In genomic region chr1:8397511-8397910, GRCh38 we compare ENCODE assay signal across 8 cellular contexts.
DNase-seq lines count a peak whose midpoint lies in the region; ATAC-seq and TF ChIP-seq lines count a peak whose summit lies in the region.

No MANE protein-coding gene starts in this region.

- H3K4me1 ChIP-seq in upper lobe of right lung, result peaks cover 45% of the 10 kb centered on the region

- no peak for DNase-seq in WTC11 (ENCODE audit: low spot score)
- DNase-seq in left lobe of liver (ENCODE audit: low spot score), result no peak
- no peak for DNase-seq in upper lobe of right lung
- no peak for DNase-seq in NCI-H1048 (lab: John Stamatoyannopoulos, UW)

- no peaks in the 10 kb centered on the region for H3K27me3 Mint-ChIP-seq in WTC11 (ENCODE audit: low read depth)

- H3K36me3 ChIP-seq in upper lobe of right lung, result peaks cover 5% of the 10 kb centered on the region

- ATAC-seq in GM18505 (IDR thresholded peaks at IDR 0.05; ENCODE audit: unreplicated experiment) (peak; percentile 43), HG02973 (IDR thresholded peaks at IDR 0.05; ENCODE audit: unreplicated experiment) (peak; percentile 47), WTC11 (no peak), left lobe of liver (peak; percentile 45), upper lobe of right lung (peak; percentile 67), HG03469 (IDR thresholded peaks at IDR 0.05; ENCODE audit: unreplicated experiment) (no peak), HG03039 (IDR thresholded peaks at IDR 0.05; ENCODE audit: unreplicated experiment) (no peak)

- peaks cover 53% of the 10 kb centered on the region for H3K4me1 Mint-ChIP-seq in WTC11

- POLR2A ChIA-PET in WTC11 (lab: Charles Lee), result interaction anchor here (1.1 kb wide), 1 partner anchor 10 kb away, joined by 3 read pairs; no protein-coding TSS in a partner anchor

- TF ChIP-seq POLR2A in GM18505 (IDR thresholded peaks at IDR 0.05; ENCODE audit: borderline replicate concordance, extremely low read depth, insufficient read depth, insufficient read length), result no peak

- H3K9me3 Mint-ChIP-seq in WTC11, result no peaks in the 10 kb centered on the region

- H3K4me3 Mint-ChIP-seq in WTC11, result no peak overlapping the region

- no peak overlapping the region for H3K4me3 ChIP-seq in upper lobe of right lung

- peaks cover 6% of the 10 kb centered on the region; the same call in 1 of the 2 replicates for H3K36me3 Mint-ChIP-seq in WTC11

- peak overlapping the region; percentile 59 for H3K27ac ChIP-seq in upper lobe of right lung

- no peaks in the 10 kb centered on the region for H3K27me3 ChIP-seq in upper lobe of right lung

- CTCF ChIA-PET in WTC11 (lab: Charles Lee), result interaction anchor here (1.0 to 4.0 kb wide), 4 partner anchors 11 to 274 kb away, joined by 3 to 24 read pairs (median 5); no protein-coding TSS in a partner anchor

- no peaks in the 10 kb centered on the region for H3K9me3 ChIP-seq in upper lobe of right lung

- peak overlapping the region; percentile 68 for H3K27ac Mint-ChIP-seq in WTC11

- intact Hi-C loops in upper lobe of right lung (cut with DNase I), result no loop called here

- TF ChIP-seq CTCF in WTC11 (IDR thresholded peaks at IDR 0.05) (no peak), upper lobe of right lung (IDR thresholded peaks at IDR 0.05) (no peak)

TF ChIP-seq in WTC11, 78 proteins besides CTCF, POLR2A, EP300 and RAD21:
- TF ChIP-seq EMX1 (CRISPR knock-in tag; IDR thresholded peaks at IDR 0.05) (no peak), ZMAT4 (CRISPR knock-in tag; IDR thresholded peaks at IDR 0.05) (no peak), SP1 (CRISPR knock-in tag; conservative IDR thresholded peaks at IDR 0.05) (no peak), ZBTB43 (CRISPR knock-in tag; IDR thresholded peaks at IDR 0.05) (no peak), NFATC4 (CRISPR knock-in tag; IDR thresholded peaks at IDR 0.05) (no peak), FOXK1 (CRISPR knock-in tag; IDR thresholded peaks at IDR 0.05) (no peak), ESRRA (CRISPR knock-in tag; IDR thresholded peaks at IDR 0.05; ENCODE audit: borderline replicate concordance) (no peak), PRDM15 (CRISPR knock-in tag; IDR thresholded peaks at IDR 0.05) (no peak), E2F4 (CRISPR knock-in tag; IDR thresholded peaks at IDR 0.05; ENCODE audit: borderline replicate concordance, low read depth) (no peak), TEAD1 (CRISPR knock-in tag; IDR thresholded peaks at IDR 0.05) (no peak), MAX (CRISPR knock-in tag; IDR thresholded peaks at IDR 0.05) (no peak), E2F1 (CRISPR knock-in tag; IDR thresholded peaks at IDR 0.05) (no peak), HMGXB4 (CRISPR knock-in tag; IDR thresholded peaks at IDR 0.05) (no peak), MLX (CRISPR knock-in tag; IDR thresholded peaks at IDR 0.05) (no peak)
TF ChIP-seq in WTC11: peak in this region for 0.

Comparison
In these comparisons a context has a peak if more than half of its experiments do, and no peak if none do; other contexts are left out.
1. ATAC-seq: peak in GM18505 (single experiment), HG02973 (single experiment), left lobe of liver (single experiment) and upper lobe of right lung (single experiment); none in WTC11 (single experiment), HG03469 (single experiment) and HG03039 (single experiment).